ENCODE assay signal across 34 cellular contexts in the genomic region with DNA sequence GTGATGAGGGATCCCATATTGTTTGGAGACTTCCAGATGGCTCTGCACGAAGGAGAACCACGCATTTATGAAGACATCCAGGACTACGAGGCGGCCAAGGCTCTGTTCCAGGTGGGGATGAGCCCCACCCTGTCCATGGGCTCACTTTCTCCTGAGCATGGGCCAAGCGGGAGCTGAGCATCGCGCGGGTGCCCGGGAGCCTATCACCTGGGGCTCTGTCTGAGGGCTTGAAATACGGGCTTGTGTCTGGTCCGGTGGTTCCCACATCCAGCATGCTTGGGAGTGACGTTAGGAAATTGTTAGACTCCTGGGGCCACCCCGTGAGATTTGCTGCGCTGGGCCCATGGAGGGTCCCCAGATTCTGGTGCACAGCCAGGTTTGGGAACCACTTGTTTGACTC.
"Had no signal": no experiment of that assay in that cellular context is flagged by ENCODE, and none has a peak within 500 bp of the region (broad histone marks: within the 10 kb centered on the region; RNA-seq: fewer than 3 reads in every experiment).

No MANE protein-coding gene starts in this region.

- H3K27me3 ChIP-seq: ascending aorta, breast epithelium, dorsolateral prefrontal cortex had no signal

- H3K27ac ChIP-seq: adrenal gland, ascending aorta, breast epithelium, cardiac muscle cell, coronary artery, dorsolateral prefrontal cortex, esophagus muscularis mucosa, foreskin keratinocyte, gastrocnemius medialis, VCaP had no signal

- H3K4me1 ChIP-seq: adrenal gland, ascending aorta, breast epithelium, esophagus muscularis mucosa, foreskin keratinocyte, gastrocnemius medialis had no signal

- H3K27ac Mint-ChIP-seq: activated B cell treated with CpG ODN at 0.5 μM for 24 hours; activated CD4-positive, alpha-beta memory T cell treated with anti-CD3 and anti-CD28 coated beads for 36 hours; activated CD4-positive, alpha-beta T cell treated with anti-CD3 and anti-CD28 coated beads for 36 hours; activated CD4-positive, alpha-beta T cell treated with anti-CD3 and anti-CD28 coated beads, Interleukin-2, amount 10 ng/mL, durations not matched to agents 24 days and 14 days; activated CD8-positive, alpha-beta memory T cell treated with anti-CD3 and anti-CD28 coated beads, Interleukin-2, amount 10 ng/mL, durations not matched to agents 7 days and 5 days; activated CD8-positive, alpha-beta T cell treated with anti-CD3 and anti-CD28 coated beads, Interleukin-2, amount 10 ng/mL, durations not matched to agents 7 days and 5 days; activated naive CD4-positive, alpha-beta T cell treated with anti-CD3 and anti-CD28 coated beads for 36 hours; activated naive CD4-positive, alpha-beta T cell treated with anti-CD3 and anti-CD28 coated beads, Interleukin-2, amount 50 U/mL, for 24 hours; activated naive CD8-positive, alpha-beta T cell treated with anti-CD3 and anti-CD28 coated beads for 36 hours; activated naive CD8-positive, alpha-beta T cell treated with anti-CD3 and anti-CD28 coated beads, Interleukin-2, amount 50 U/mL, for 24 hours; activated T-helper 1 cell treated with anti-CD3 and anti-CD28 coated beads, Interleukin-12 subunit alpha, Interleukin-12 subunit beta, Interleukin-2, Interleukin-4 antibody, amounts not matched to agents 30 ng/mL and 10 ng/mL and 1 ng/mL, durations not matched to agents 14 hours and 24 hours and 36 hours; activated T-helper 2 cell treated with anti-CD3 and anti-CD28 coated beads, Interferon-gamma antibody, Interleukin-2, Interleukin-4, amounts not matched to agents 10 μg/mL and 5 μg/mL and 100 μg/mL, durations not matched to agents 14 hours and 24 hours and 36 hours; brain; dendritic cell treated with granulocyte-macrophage colony-stimulating factor and Interleukin-4, amounts not matched to agents 40 ng/mL and 50 ng/mL, for 4 days; endodermal cell had no signal

- H3K9me3 Mint-ChIP-seq: activated CD4-positive, alpha-beta memory T cell treated with anti-CD3 and anti-CD28 coated beads for 36 hours; activated CD4-positive, alpha-beta T cell treated with anti-CD3 and anti-CD28 coated beads, Interleukin-2, amount 10 ng/mL, durations not matched to agents 24 days and 14 days; activated naive CD4-positive, alpha-beta T cell treated with anti-CD3 and anti-CD28 coated beads for 36 hours; activated naive CD4-positive, alpha-beta T cell treated with anti-CD3 and anti-CD28 coated beads, Interleukin-2, amount 50 U/mL, for 24 hours; activated naive CD8-positive, alpha-beta T cell treated with anti-CD3 and anti-CD28 coated beads for 36 hours; activated naive CD8-positive, alpha-beta T cell treated with anti-CD3 and anti-CD28 coated beads, Interleukin-2, amount 50 U/mL, for 24 hours; activated T-helper 1 cell treated with anti-CD3 and anti-CD28 coated beads, Interleukin-12 subunit alpha, Interleukin-12 subunit beta, Interleukin-2, Interleukin-4 antibody, amounts not matched to agents 30 ng/mL and 10 ng/mL and 1 ng/mL, durations not matched to agents 14 hours and 24 hours and 36 hours; activated T-helper 2 cell treated with anti-CD3 and anti-CD28 coated beads, Interferon-gamma antibody, Interleukin-2, Interleukin-4, amounts not matched to agents 10 μg/mL and 5 μg/mL and 100 μg/mL, durations not matched to agents 14 hours and 24 hours and 36 hours; brain; central memory CD8-positive, alpha-beta T cell; dendritic cell treated with granulocyte-macrophage colony-stimulating factor and Interleukin-4, amounts not matched to agents 40 ng/mL and 50 ng/mL, for 4 days; endodermal cell had no signal

- H3K36me3 ChIP-seq: adrenal gland, ascending aorta, breast epithelium, cardiac muscle cell, esophagus muscularis mucosa, gastrocnemius medialis had no signal

- DNase-seq: activated B cell treated with CpG ODN at 0.5 μM for 24 hours; activated CD4-positive, alpha-beta memory T cell treated with anti-CD3 and anti-CD28 coated beads for 36 hours; activated CD4-positive, alpha-beta T cell treated with anti-CD3 and anti-CD28 coated beads for 36 hours; activated CD4-positive, alpha-beta T cell treated with anti-CD3 and anti-CD28 coated beads, Interleukin-2, amount 10 ng/mL, durations not matched to agents 24 days and 14 days; activated CD8-positive, alpha-beta memory T cell treated with anti-CD3 and anti-CD28 coated beads, Interleukin-2, amount 10 ng/mL, durations not matched to agents 7 days and 5 days; activated CD8-positive, alpha-beta memory T cell treated with anti-CD3 and anti-CD28 coated beads, Interleukin-2, amount 50 U/mL, for 4 hours; activated CD8-positive, alpha-beta T cell treated with anti-CD3 and anti-CD28 coated beads, Interleukin-2, amount 10 ng/mL, durations not matched to agents 7 days and 5 days; activated effector memory CD4-positive, alpha-beta T cell treated with anti-CD3 and anti-CD28 coated beads, Interleukin-2, amount 50 U/mL, for 16 hours; activated naive CD4-positive, alpha-beta T cell treated with anti-CD3 and anti-CD28 coated beads for 36 hours; activated naive CD8-positive, alpha-beta T cell treated with anti-CD3 and anti-CD28 coated beads for 36 hours; activated naive CD8-positive, alpha-beta T cell treated with anti-CD3 and anti-CD28 coated beads, Interleukin-2, amount 50 U/mL, for 24 hours; activated T-cell treated with anti-CD3 and anti-CD28 coated beads, Interleukin-2, amount 50 U/mL, for 1 hour; activated T-cell treated with anti-CD3 and anti-CD28 coated beads, Interleukin-2, amount 50 U/mL, for 48 hours; adrenal gland; dorsolateral prefrontal cortex; effector memory CD4-positive, alpha-beta T cell; endodermal cell; foreskin keratinocyte; gastrocnemius medialis; glutamatergic neuron; T-helper 2 cell had no signal

- H3K27me3 Mint-ChIP-seq: activated CD4-positive, alpha-beta T cell treated with anti-CD3 and anti-CD28 coated beads for 36 hours; dendritic cell treated with granulocyte-macrophage colony-stimulating factor and Interleukin-4, amounts not matched to agents 40 ng/mL and 50 ng/mL, for 4 days had no signal

- H3K4me3 Mint-ChIP-seq: activated B cell treated with CpG ODN at 0.5 μM for 24 hours; activated CD4-positive, alpha-beta memory T cell treated with anti-CD3 and anti-CD28 coated beads for 36 hours; activated CD4-positive, alpha-beta T cell treated with anti-CD3 and anti-CD28 coated beads for 36 hours; activated CD4-positive, alpha-beta T cell treated with anti-CD3 and anti-CD28 coated beads, Interleukin-2, amount 10 ng/mL, durations not matched to agents 24 days and 14 days; activated CD8-positive, alpha-beta memory T cell treated with anti-CD3 and anti-CD28 coated beads, Interleukin-2, amount 10 ng/mL, durations not matched to agents 7 days and 5 days; activated CD8-positive, alpha-beta T cell treated with anti-CD3 and anti-CD28 coated beads, Interleukin-2, amount 10 ng/mL, durations not matched to agents 7 days and 5 days; activated naive CD4-positive, alpha-beta T cell treated with anti-CD3 and anti-CD28 coated beads for 36 hours; activated naive CD4-positive, alpha-beta T cell treated with anti-CD3 and anti-CD28 coated beads, Interleukin-2, amount 50 U/mL, for 24 hours; activated naive CD8-positive, alpha-beta T cell treated with anti-CD3 and anti-CD28 coated beads for 36 hours; activated naive CD8-positive, alpha-beta T cell treated with anti-CD3 and anti-CD28 coated beads, Interleukin-2, amount 50 U/mL, for 24 hours; activated T-helper 1 cell treated with anti-CD3 and anti-CD28 coated beads, Interleukin-12 subunit alpha, Interleukin-12 subunit beta, Interleukin-2, Interleukin-4 antibody, amounts not matched to agents 30 ng/mL and 10 ng/mL and 1 ng/mL, durations not matched to agents 14 hours and 24 hours and 36 hours; brain; central memory CD8-positive, alpha-beta T cell; dendritic cell treated with granulocyte-macrophage colony-stimulating factor and Interleukin-4, amounts not matched to agents 40 ng/mL and 50 ng/mL, for 4 days; endodermal cell had no signal

- H3K4me3 ChIP-seq: adrenal gland, ascending aorta, breast epithelium, cardiac muscle cell, coronary artery, dorsolateral prefrontal cortex, esophagus muscularis mucosa, gastrocnemius medialis had no signal

- H3K36me3 Mint-ChIP-seq: activated CD4-positive, alpha-beta memory T cell treated with anti-CD3 and anti-CD28 coated beads for 36 hours; activated CD8-positive, alpha-beta memory T cell treated with anti-CD3 and anti-CD28 coated beads, Interleukin-2, amount 10 ng/mL, durations not matched to agents 7 days and 5 days; activated naive CD4-positive, alpha-beta T cell treated with anti-CD3 and anti-CD28 coated beads, Interleukin-2, amount 50 U/mL, for 24 hours; activated naive CD8-positive, alpha-beta T cell treated with anti-CD3 and anti-CD28 coated beads for 36 hours; brain had no signal

- ATAC-seq: activated CD4-positive, alpha-beta T cell treated with anti-CD3 and anti-CD28 coated beads for 36 hours; activated CD4-positive, CD25-positive, alpha-beta regulatory T cell treated with anti-CD3 and anti-CD28 coated beads, Interleukin-2, amount 50 U/mL, for 24 hours; activated CD8-positive, alpha-beta memory T cell treated with anti-CD3 and anti-CD28 coated beads, Interleukin-2, amount 10 ng/mL, durations not matched to agents 7 days and 5 days; activated CD8-positive, alpha-beta T cell treated with anti-CD3 and anti-CD28 coated beads, Interleukin-2, amount 10 ng/mL, durations not matched to agents 7 days and 5 days; activated naive CD8-positive, alpha-beta T cell treated with anti-CD3 and anti-CD28 coated beads, Interleukin-2, amount 50 U/mL, for 24 hours; foreskin keratinocyte; gastrocnemius medialis had no signal

- H3K4me1 Mint-ChIP-seq: activated B cell treated with CpG ODN at 0.5 μM for 24 hours; activated CD4-positive, alpha-beta T cell treated with anti-CD3 and anti-CD28 coated beads for 36 hours; activated CD4-positive, alpha-beta T cell treated with anti-CD3 and anti-CD28 coated beads, Interleukin-2, amount 10 ng/mL, durations not matched to agents 24 days and 14 days; activated CD8-positive, alpha-beta memory T cell treated with anti-CD3 and anti-CD28 coated beads, Interleukin-2, amount 10 ng/mL, durations not matched to agents 7 days and 5 days; activated naive CD4-positive, alpha-beta T cell treated with anti-CD3 and anti-CD28 coated beads, Interleukin-2, amount 50 U/mL, for 24 hours; activated naive CD8-positive, alpha-beta T cell treated with anti-CD3 and anti-CD28 coated beads for 36 hours; activated naive CD8-positive, alpha-beta T cell treated with anti-CD3 and anti-CD28 coated beads, Interleukin-2, amount 50 U/mL, for 24 hours; brain; central memory CD8-positive, alpha-beta T cell; endodermal cell had no signal

- H3K9me3 ChIP-seq: adrenal gland, ascending aorta, breast epithelium, gastrocnemius medialis had no signal
